ENCODE assay signal across 19 cellular contexts in genomic region chr7:111140091-111140870, GRCh38. TPM values are rescaled to one million over a fixed set of nuclear protein-coding genes. Genes with fewer than 3 reads are reported as not detected.
A peak's percentile ranks its signal among the peaks of the same experiment; 100 is the strongest.
DNase-seq lines count a peak whose midpoint lies in the region; ATAC-seq and TF ChIP-seq lines count a peak whose summit lies in the region.
"Had no signal": no experiment of that assay in that cellular context is flagged by ENCODE, and none has a peak within 500 bp of the region (broad histone marks: within the 10 kb centered on the region; RNA-seq: fewer than 3 reads in every experiment).

No MANE protein-coding gene starts in this region.

- intact Hi-C loops in activated T-helper 2 cell treated with anti-CD3 and anti-CD28 coated beads, Interferon-gamma antibody, Interleukin-2, Interleukin-4, amounts not matched to agents 10 μg/mL and 5 μg/mL and 100 μg/mL, durations not matched to agents 14 hours and 24 hours and 36 hours (cut with micrococcal nuclease): no loop called here

- peak overlapping the region; percentile 81 for H3K27ac Mint-ChIP-seq in stimulated activated naive CD8-positive, alpha-beta T cell treated with anti-CD3 and anti-CD28 coated beads, Interleukin-15, Interleukin-2, amounts not matched to agents 100 ng/mL and 50 ng/mL, for 24 hours
- peak overlapping the region in 1 of 2 donors; percentile 43 for H3K27ac Mint-ChIP-seq in stimulated activated naive CD8-positive, alpha-beta T cell treated with anti-CD3 and anti-CD28 coated beads, Interleukin-15, amount 100 ng/mL, for 72 hours
- H3K27ac Mint-ChIP-seq in activated T-helper 2 cell treated with anti-CD3 and anti-CD28 coated beads, Interferon-gamma antibody, Interleukin-2, Interleukin-4, amounts not matched to agents 10 μg/mL and 5 μg/mL and 100 μg/mL, durations not matched to agents 14 hours and 24 hours and 36 hours: peak overlapping the region; percentile 2
- H3K27ac Mint-ChIP-seq in memory B cell: peak overlapping the region; percentile 4
- H3K27ac Mint-ChIP-seq: CD4-positive, alpha-beta T cell had no signal

- ATAC-seq in stimulated activated naive CD8-positive, alpha-beta T cell treated with anti-CD3 and anti-CD28 coated beads, Interleukin-15, amount 100 ng/mL, for 72 hours: no peak
- no peak for ATAC-seq in memory B cell (ENCODE audit: low read depth)
- ATAC-seq: Panc1 had no signal

- H3K4me1 Mint-ChIP-seq in stimulated activated naive CD8-positive, alpha-beta T cell treated with anti-CD3 and anti-CD28 coated beads, Interleukin-15, Interleukin-2, amounts not matched to agents 100 ng/mL and 50 ng/mL, for 24 hours (ENCODE audit: low read depth): peaks cover 52% of the 10 kb centered on the region
- H3K4me1 Mint-ChIP-seq in stimulated activated naive CD8-positive, alpha-beta T cell treated with anti-CD3 and anti-CD28 coated beads, Interleukin-15, amount 100 ng/mL, for 72 hours: peaks cover 35% of the 10 kb centered on the region
- H3K4me1 Mint-ChIP-seq in activated T-helper 2 cell treated with anti-CD3 and anti-CD28 coated beads, Interferon-gamma antibody, Interleukin-2, Interleukin-4, amounts not matched to agents 10 μg/mL and 5 μg/mL and 100 μg/mL, durations not matched to agents 14 hours and 24 hours and 36 hours (ENCODE audit: low read depth): peaks cover 32% of the 10 kb centered on the region
- H3K4me1 Mint-ChIP-seq in memory B cell: peaks cover 10% of the 10 kb centered on the region

- no peak for TF ChIP-seq CTCF in tibial nerve (IDR thresholded peaks at IDR 0.05)

- peaks cover 0 to 37% (median 7%) of the 10 kb centered on the region in 4 donors for H3K4me1 ChIP-seq in tibial nerve

- no peak for DNase-seq in stimulated activated naive CD8-positive, alpha-beta T cell treated with anti-CD3 and anti-CD28 coated beads, Interleukin-15, amount 100 ng/mL, for 72 hours
- DNase-seq in activated T-helper 2 cell treated with anti-CD3 and anti-CD28 coated beads, Interferon-gamma antibody, Interleukin-2, Interleukin-4, amounts not matched to agents 10 μg/mL and 5 μg/mL and 100 μg/mL, durations not matched to agents 14 hours and 24 hours and 36 hours (ENCODE audit: low spot score): no peak
- DNase-seq in memory B cell (ENCODE audit: low spot score in 2 of 2) (no peak), tibial nerve (ENCODE audit: low spot score in 2 of 2) (no peak), AML-193 (lab: John Stamatoyannopoulos, UW) (no peak), NCI-H2227 treated with DMSO at 0.1 percent for 48 hours (lab: John Stamatoyannopoulos, UW) (no peak)
- DNase-seq: CD4-positive, alpha-beta T cell; DND-41; NCI-H1092; NCI-H1436; NCI-H187 treated with DMSO at 0.1 percent for 48 hours; NCI-H226; NCI-H510A treated with DMSO at 0.1 percent for 48 hours; NCI-H748 treated with DMSO at 0.1 percent for 48 hours; SIG-M5 had no signal

- H3K36me3 ChIP-seq in tibial nerve: no peaks in the 10 kb centered on the region
- H3K36me3 ChIP-seq: BLaER1 had no signal

- no peak for TF ChIP-seq POLR2A in tibial nerve (IDR thresholded peaks at IDR 0.05)

- H3K27me3 ChIP-seq in tibial nerve: no peaks in the 10 kb centered on the region
- H3K27me3 ChIP-seq: BLaER1 had no signal

- no peaks in the 10 kb centered on the region for H3K9me3 ChIP-seq in tibial nerve
- H3K9me3 ChIP-seq: BLaER1 had no signal

- no peak for TF ChIP-seq EP300 in tibial nerve (IDR thresholded peaks at IDR 0.05)

- H3K36me3 Mint-ChIP-seq in stimulated activated naive CD8-positive, alpha-beta T cell treated with anti-CD3 and anti-CD28 coated beads, Interleukin-15, Interleukin-2, amounts not matched to agents 100 ng/mL and 50 ng/mL, for 24 hours (ENCODE audit: low read depth): no peaks in the 10 kb centered on the region
- no peaks in the 10 kb centered on the region for H3K36me3 Mint-ChIP-seq in activated T-helper 2 cell treated with anti-CD3 and anti-CD28 coated beads, Interferon-gamma antibody, Interleukin-2, Interleukin-4, amounts not matched to agents 10 μg/mL and 5 μg/mL and 100 μg/mL, durations not matched to agents 14 hours and 24 hours and 36 hours (ENCODE audit: low read depth)
- H3K36me3 Mint-ChIP-seq in memory B cell: no peaks in the 10 kb centered on the region

- WGBS in tibial nerve, 2 donors: 76 to 78% methylated on average over 2 of the region's 2 CpGs

- no peak overlapping the region for H3K27ac ChIP-seq in tibial nerve
- H3K27ac ChIP-seq: BLaER1 had no signal

- H3K27me3 Mint-ChIP-seq in stimulated activated naive CD8-positive, alpha-beta T cell treated with anti-CD3 and anti-CD28 coated beads, Interleukin-15, Interleukin-2, amounts not matched to agents 100 ng/mL and 50 ng/mL, for 24 hours: no peaks in the 10 kb centered on the region
- no peaks in the 10 kb centered on the region for H3K27me3 Mint-ChIP-seq in stimulated activated naive CD8-positive, alpha-beta T cell treated with anti-CD3 and anti-CD28 coated beads, Interleukin-15, amount 100 ng/mL, for 72 hours
- no peaks in the 10 kb centered on the region for H3K27me3 Mint-ChIP-seq in activated T-helper 2 cell treated with anti-CD3 and anti-CD28 coated beads, Interferon-gamma antibody, Interleukin-2, Interleukin-4, amounts not matched to agents 10 μg/mL and 5 μg/mL and 100 μg/mL, durations not matched to agents 14 hours and 24 hours and 36 hours (ENCODE audit: low read depth)
- no peaks in the 10 kb centered on the region for H3K27me3 Mint-ChIP-seq in memory B cell
- H3K27me3 Mint-ChIP-seq: CD4-positive, alpha-beta T cell had no signal

- H3K9me3 Mint-ChIP-seq in stimulated activated naive CD8-positive, alpha-beta T cell treated with anti-CD3 and anti-CD28 coated beads, Interleukin-15, Interleukin-2, amounts not matched to agents 100 ng/mL and 50 ng/mL, for 24 hours: no peaks in the 10 kb centered on the region
- H3K9me3 Mint-ChIP-seq in stimulated activated naive CD8-positive, alpha-beta T cell treated with anti-CD3 and anti-CD28 coated beads, Interleukin-15, amount 100 ng/mL, for 72 hours: no peaks in the 10 kb centered on the region
- H3K9me3 Mint-ChIP-seq in activated T-helper 2 cell treated with anti-CD3 and anti-CD28 coated beads, Interferon-gamma antibody, Interleukin-2, Interleukin-4, amounts not matched to agents 10 μg/mL and 5 μg/mL and 100 μg/mL, durations not matched to agents 14 hours and 24 hours and 36 hours: no peaks in the 10 kb centered on the region
- H3K9me3 Mint-ChIP-seq in memory B cell: no peaks in the 10 kb centered on the region
- H3K9me3 Mint-ChIP-seq: CD4-positive, alpha-beta T cell had no signal

- no peak overlapping the region for H3K4me3 Mint-ChIP-seq in stimulated activated naive CD8-positive, alpha-beta T cell treated with anti-CD3 and anti-CD28 coated beads, Interleukin-15, Interleukin-2, amounts not matched to agents 100 ng/mL and 50 ng/mL, for 24 hours
- H3K4me3 Mint-ChIP-seq in stimulated activated naive CD8-positive, alpha-beta T cell treated with anti-CD3 and anti-CD28 coated beads, Interleukin-15, amount 100 ng/mL, for 72 hours: peak overlapping the region in 1 of 2 donors; percentile 42
- H3K4me3 Mint-ChIP-seq in activated T-helper 2 cell treated with anti-CD3 and anti-CD28 coated beads, Interferon-gamma antibody, Interleukin-2, Interleukin-4, amounts not matched to agents 10 μg/mL and 5 μg/mL and 100 μg/mL, durations not matched to agents 14 hours and 24 hours and 36 hours (ENCODE audit: low read depth): no peak overlapping the region
- H3K4me3 Mint-ChIP-seq in memory B cell: no peak overlapping the region
- H3K4me3 Mint-ChIP-seq: CD4-positive, alpha-beta T cell had no signal

- no peak overlapping the region for H3K4me3 ChIP-seq in tibial nerve
- H3K4me3 ChIP-seq: BLaER1 had no signal

RNA-seq across cellular contexts. Expression of gene LRRN3, which starts 49.4 kb away (rescaled TPM):
- 28.0 and 29.4 TPM in 2 replicates for total RNA-seq in activated T-helper 2 cell treated with anti-CD3 and anti-CD28 coated beads, Interferon-gamma antibody, Interleukin-2, Interleukin-4, amounts not matched to agents 10 μg/mL and 5 μg/mL and 100 μg/mL, durations not matched to agents 14 hours and 24 hours and 36 hours
- 1 to 10 TPM; 1.8 to 6.5 (median 3.8) TPM for total RNA-seq in tibial nerve
- total RNA-seq: A673 had no signal
